22 cellular contexts compared by ENCODE assay signal in the genomic region with DNA sequence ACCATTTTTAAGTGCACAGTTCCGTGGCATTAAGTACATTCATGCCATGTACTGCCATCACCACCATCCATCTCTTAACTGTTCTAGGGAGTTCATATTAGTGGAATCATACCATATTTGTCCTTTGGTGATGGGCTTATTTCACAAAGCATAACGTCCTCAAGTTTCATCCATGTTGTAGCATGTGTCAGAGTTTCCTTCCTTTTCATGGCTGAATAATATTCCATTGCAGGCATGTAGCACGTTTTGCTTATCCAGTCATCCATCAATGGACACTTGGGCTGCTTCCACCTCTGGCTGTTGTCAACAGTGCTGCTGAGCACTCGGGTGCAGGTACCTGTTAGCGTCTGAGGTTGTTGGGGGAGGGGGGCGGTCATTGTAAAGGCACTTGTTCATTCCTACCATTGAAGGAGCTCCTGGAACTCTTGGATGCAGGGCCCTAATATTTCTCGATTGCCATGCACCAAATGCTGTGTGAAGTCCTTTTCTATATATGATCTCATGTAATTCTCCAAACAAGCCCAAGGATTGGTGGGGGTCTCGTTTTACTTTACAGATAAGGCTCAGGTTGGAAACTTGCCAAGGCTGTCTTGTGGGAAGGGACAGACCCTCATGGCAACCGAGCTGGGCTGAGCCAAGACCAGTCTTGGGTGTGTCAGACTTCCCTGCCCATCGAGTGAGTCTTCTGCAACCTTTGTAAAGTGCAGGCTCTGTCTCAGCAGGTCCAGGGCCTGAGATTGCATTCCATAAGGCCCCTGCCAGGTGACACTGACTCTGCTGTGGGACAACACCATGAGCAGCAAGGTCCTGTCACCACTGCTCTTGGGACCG. TPM values are rescaled to one million over a fixed set of nuclear protein-coding genes. Genes with fewer than 3 reads are reported as not detected.
DNase-seq lines count a peak whose midpoint lies in the region; ATAC-seq and TF ChIP-seq lines count a peak whose summit lies in the region.
"Had no signal": no experiment of that assay in that cellular context is flagged by ENCODE, and none has a peak within 500 bp of the region (broad histone marks: within the 10 kb centered on the region; RNA-seq: fewer than 3 reads in every experiment).

No MANE protein-coding gene starts in this region.

- peaks cover 2% of the 10 kb centered on the region for H3K4me1 Mint-ChIP-seq in activated CD8-positive, alpha-beta memory T cell treated with anti-CD3 and anti-CD28 coated beads, Interleukin-2, amount 10 ng/mL, durations not matched to agents 7 days and 5 days
- H3K4me1 Mint-ChIP-seq in natural killer cell = no peaks in the 10 kb centered on the region
- H3K4me1 Mint-ChIP-seq in CD4-positive, alpha-beta T cell (ENCODE audit: low read depth) = peaks cover 5% of the 10 kb centered on the region

- ATAC-seq in activated CD8-positive, alpha-beta memory T cell treated with anti-CD3 and anti-CD28 coated beads, Interleukin-2, amount 10 ng/mL, durations not matched to agents 7 days and 5 days = no peak
- no peak for ATAC-seq in left lobe of liver
- ATAC-seq in natural killer cell = no peak
- ATAC-seq in CD4-positive, alpha-beta T cell (ENCODE audit: poor library complexity) = no peak
- ATAC-seq: A549; CD8-positive, alpha-beta T cell; GM12878; HCT116 had no signal

- H3K27ac Mint-ChIP-seq in activated CD8-positive, alpha-beta memory T cell treated with anti-CD3 and anti-CD28 coated beads, Interleukin-2, amount 10 ng/mL, durations not matched to agents 7 days and 5 days = no peak overlapping the region
- H3K27ac Mint-ChIP-seq in natural killer cell = no peak overlapping the region
- H3K27ac Mint-ChIP-seq in CD4-positive, alpha-beta T cell = no peak overlapping the region
- H3K27ac Mint-ChIP-seq: CD8-positive, alpha-beta T cell had no signal

- H3K27me3 Mint-ChIP-seq in activated CD8-positive, alpha-beta memory T cell treated with anti-CD3 and anti-CD28 coated beads, Interleukin-2, amount 10 ng/mL, durations not matched to agents 7 days and 5 days = no peaks in the 10 kb centered on the region
- peaks cover 8 to 9% of the 10 kb centered on the region in 2 donors for H3K27me3 Mint-ChIP-seq in natural killer cell (ENCODE audit: low read depth in 2 of 2)
- no peaks in the 10 kb centered on the region for H3K27me3 Mint-ChIP-seq in CD4-positive, alpha-beta T cell

- POLR2A ChIA-PET in CD4-positive, alpha-beta T cell (lab: Charles Lee) = interaction anchor here (1.1 kb wide), 1 partner anchor 16 kb away, joined by 3 read pairs; no protein-coding TSS in a partner anchor

- H3K9me3 Mint-ChIP-seq in activated CD8-positive, alpha-beta memory T cell treated with anti-CD3 and anti-CD28 coated beads, Interleukin-2, amount 10 ng/mL, durations not matched to agents 7 days and 5 days (ENCODE audit: low read depth) = no peaks in the 10 kb centered on the region
- no peaks in the 10 kb centered on the region for H3K9me3 Mint-ChIP-seq in natural killer cell
- peaks cover 2% of the 10 kb centered on the region for H3K9me3 Mint-ChIP-seq in CD4-positive, alpha-beta T cell
- H3K9me3 Mint-ChIP-seq: CD8-positive, alpha-beta T cell had no signal

- intact Hi-C loops in natural killer cell (cut with micrococcal nuclease) = no loop called here
- intact Hi-C loops in CD4-positive, alpha-beta T cell (cut with DNase I, micrococcal nuclease) = no loop called here

- H3K4me3 Mint-ChIP-seq in activated CD8-positive, alpha-beta memory T cell treated with anti-CD3 and anti-CD28 coated beads, Interleukin-2, amount 10 ng/mL, durations not matched to agents 7 days and 5 days = no peak overlapping the region
- no peak overlapping the region for H3K4me3 Mint-ChIP-seq in natural killer cell
- no peak overlapping the region for H3K4me3 Mint-ChIP-seq in CD4-positive, alpha-beta T cell
- H3K4me3 Mint-ChIP-seq: CD8-positive, alpha-beta T cell had no signal

- peak; percentile 28 for DNase-seq in activated CD8-positive, alpha-beta memory T cell treated with anti-CD3 and anti-CD28 coated beads for 24 hours
- no peak for DNase-seq in activated CD8-positive, alpha-beta memory T cell treated with anti-CD3 and anti-CD28 coated beads, Interleukin-2, amount 50 U/mL, for 4 hours
- DNase-seq in activated CD8-positive, alpha-beta memory T cell treated with anti-CD3 and anti-CD28 coated beads, Interleukin-2, amount 10 ng/mL, durations not matched to agents 7 days and 5 days = peak; percentile 38
- DNase-seq in left lobe of liver (ENCODE audit: low spot score) = peak; percentile 28
- DNase-seq in natural killer cell = no peak
- no peak for DNase-seq in CD4-positive, alpha-beta T cell
- no peak for DNase-seq in kidney tubule cell (ENCODE audit: low spot score)
- DNase-seq: AML-193, COR-L47, DMS 273 treated with DMSO at 0.1 percent for 48 hours, DMS53, DND-41, EL, GOT3, H7 had no signal

- CTCF ChIA-PET in activated CD8-positive, alpha-beta memory T cell treated with anti-CD3 and anti-CD28 coated beads, Interleukin-2, amount 10 ng/mL, durations not matched to agents 7 days and 5 days (lab: Charles Lee) = no interaction called here
- CTCF ChIA-PET in CD4-positive, alpha-beta T cell (lab: Charles Lee) = no interaction called here

- H3K36me3 Mint-ChIP-seq in activated CD8-positive, alpha-beta memory T cell treated with anti-CD3 and anti-CD28 coated beads, Interleukin-2, amount 10 ng/mL, durations not matched to agents 7 days and 5 days = no peaks in the 10 kb centered on the region
- no peaks in the 10 kb centered on the region for H3K36me3 Mint-ChIP-seq in natural killer cell
- no peaks in the 10 kb centered on the region for H3K36me3 Mint-ChIP-seq in CD4-positive, alpha-beta T cell (ENCODE audit: low read depth)
- H3K36me3 Mint-ChIP-seq: CD8-positive, alpha-beta T cell had no signal

- no peak overlapping the region for H3K27ac ChIP-seq in CD4-positive, alpha-beta T cell (ENCODE audit: low read depth, low read length)
- H3K27ac ChIP-seq: 22Rv1, A549, C4-2B had no signal

- no peak for TF ChIP-seq CTCF in natural killer cell (IDR thresholded peaks at IDR 0.05)
- no peak for TF ChIP-seq CTCF in CD4-positive, alpha-beta T cell (IDR thresholded peaks at IDR 0.05)

- no peaks in the 10 kb centered on the region for H3K27me3 ChIP-seq in CD4-positive, alpha-beta T cell (ENCODE audit: control insufficient read depth, insufficient read depth, low read length)

- H3K9me3 ChIP-seq in CD4-positive, alpha-beta T cell (ENCODE audit: control insufficient read depth, low read length) = no peaks in the 10 kb centered on the region
- H3K9me3 ChIP-seq: A549 had no signal

RNA-seq across cellular contexts. Expression of gene SH3RF3, which starts 42.9 kb away (rescaled TPM):
- total RNA-seq in activated CD8-positive, alpha-beta memory T cell treated with anti-CD3 and anti-CD28 coated beads, Interleukin-2, amount 10 ng/mL, durations not matched to agents 7 days and 5 days = under 1 TPM; 0.05 to 0.06 TPM
- total RNA-seq in left lobe of liver = 1.1 TPM
- under 1 TPM; 0.23 to 0.61 (median 0.34) TPM for total RNA-seq in natural killer cell
- 1 to 10 TPM; 5.2 to 5.9 TPM for total RNA-seq in CD4-positive, alpha-beta T cell
- total RNA-seq: G401 had no signal

Comparison
In these comparisons a context has a peak if more than half of its experiments do, and no peak if none do; other contexts are left out.
1. DNase-seq: peak in activated CD8-positive, alpha-beta memory T cell treated with anti-CD3 and anti-CD28 coated beads for 24 hours (single experiment), activated CD8-positive, alpha-beta memory T cell treated with anti-CD3 and anti-CD28 coated beads, Interleukin-2, amount 10 ng/mL, durations not matched to agents 7 days and 5 days (single experiment) and left lobe of liver (single experiment); none in activated CD8-positive, alpha-beta memory T cell treated with anti-CD3 and anti-CD28 coated beads, Interleukin-2, amount 50 U/mL, for 4 hours (single experiment), natural killer cell (single experiment), CD4-positive, alpha-beta T cell (0 of 10) and kidney tubule cell (single experiment).